In the genomic region with DNA sequence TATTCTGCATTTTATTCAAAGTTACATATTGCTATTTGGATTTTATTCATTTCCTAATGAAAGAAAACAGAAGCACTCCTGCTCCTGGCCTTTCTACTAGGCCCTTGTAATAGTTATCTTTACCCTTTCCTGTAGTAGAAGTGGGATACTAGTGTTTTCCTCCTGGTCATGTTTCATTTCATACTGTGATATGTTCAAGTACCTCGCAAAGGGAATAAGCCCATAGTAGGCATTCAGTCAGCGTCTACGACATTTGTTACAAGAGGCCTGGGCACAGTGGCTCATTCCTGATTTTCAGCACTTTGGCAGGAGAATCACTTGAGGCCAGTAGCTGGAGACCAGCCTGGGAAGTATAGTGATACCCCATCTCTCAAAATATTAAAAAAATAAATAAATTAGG, we compare ENCODE assay signal across 31 cellular contexts.
"Had no signal": no experiment of that assay in that cellular context is flagged by ENCODE, and none has a peak within 500 bp of the region (broad histone marks: within the 10 kb centered on the region; RNA-seq: fewer than 3 reads in every experiment).

No MANE protein-coding gene starts in this region.

- ATAC-seq: esophagus mucosa, gastrocnemius medialis, left lung, lower lobe of right lung, mucosa of descending colon, pancreas, sciatic nerve had no signal

- H3K9me3 ChIP-seq: colonic mucosa, gastrocnemius medialis, left lung, lower lobe of right lung, mucosa of descending colon, neutrophil, pancreas, thoracic aorta, transverse colon, vagina had no signal

- DNase-seq: colonic mucosa; effector CD8-positive, alpha-beta T cell; endodermal cell; foreskin fibroblast; gastrocnemius medialis; head of caudate nucleus; kidney; left lung; lower lobe of right lung; mucosa of descending colon; naive B cell; pancreas; retina; stimulated activated CD4-positive, alpha-beta T cell treated with anti-CD3 and anti-CD28 coated beads, Interleukin-12 subunit alpha, Interleukin-12 subunit beta, amount 100 ng/mL, for 4 hours; stimulated activated CD4-positive, alpha-beta T cell treated with anti-CD3 and anti-CD28 coated beads, Interleukin-1b, Interleukin-23, amount 100 ng/mL, for 48 hours; stimulated activated CD4-positive, alpha-beta T cell treated with anti-CD3 and anti-CD28 coated beads, Interleukin-4, amount 100 ng/mL, for 1 hour; stimulated activated CD8-positive, alpha-beta memory T cell treated with anti-CD3 and anti-CD28 coated beads, Interleukin-4, amount 100 ng/mL, for 48 hours; stimulated activated naive CD4-positive, alpha-beta T cell; transverse colon had no signal

- H3K27me3 Mint-ChIP-seq: dendritic cell treated with granulocyte-macrophage colony-stimulating factor and Interleukin-4, amounts not matched to agents 40 ng/mL and 50 ng/mL, for 4 days; naive B cell; natural killer cell treated with Interleukin-12 subunit alpha and Interleukin-12 subunit beta and Interleukin-15 and Interleukin-18, amount 100 ng/mL, for 72 hours had no signal

- H3K4me2 ChIP-seq: hepatocyte, smooth muscle cell had no signal

- FAIRE-seq: kidney, pancreas had no signal

- H3K27ac Mint-ChIP-seq: dendritic cell treated with granulocyte-macrophage colony-stimulating factor and Interleukin-4, amounts not matched to agents 40 ng/mL and 50 ng/mL, for 4 days; endodermal cell had no signal

- H3K27me3 ChIP-seq: colonic mucosa, gastrocnemius medialis, hepatocyte, left lung, neutrophil, pancreas, transverse colon, vagina had no signal

- H3K9me3 Mint-ChIP-seq: dendritic cell treated with granulocyte-macrophage colony-stimulating factor and Interleukin-4, amounts not matched to agents 40 ng/mL and 50 ng/mL, for 4 days; endodermal cell; naive B cell; natural killer cell treated with Interleukin-12 subunit alpha and Interleukin-12 subunit beta and Interleukin-15 and Interleukin-18, amount 100 ng/mL, for 72 hours; neural crest cell had no signal

- H3K27ac ChIP-seq: colonic mucosa, epithelial cell of prostate, hepatocyte, left lung, lower lobe of right lung, neutrophil, thoracic aorta, transverse colon, vagina had no signal

- H3K4me3 Mint-ChIP-seq: dendritic cell treated with granulocyte-macrophage colony-stimulating factor and Interleukin-4, amounts not matched to agents 40 ng/mL and 50 ng/mL, for 4 days; endodermal cell; mesothelial cell of epicardium; naive B cell; neural crest cell had no signal

- H3K36me3 ChIP-seq: colonic mucosa, gastrocnemius medialis, lower lobe of right lung, neutrophil, pancreas, thoracic aorta, transverse colon, vagina had no signal

- H2AFZ ChIP-seq: hepatocyte had no signal

- H3K4me3 ChIP-seq: colonic mucosa, gastrocnemius medialis, hepatocyte, left lung, lower lobe of right lung, mucosa of descending colon, pancreas, smooth muscle cell, thoracic aorta, transverse colon, vagina had no signal
